In genomic region chr6:41531591-41532582, GRCh38 we compare ENCODE assay signal across 9 cellular contexts. TPM values are rescaled to one million over a fixed set of nuclear protein-coding genes. Genes with fewer than 3 reads are reported as not detected.
DNase-seq lines count a peak whose midpoint lies in the region; ATAC-seq and TF ChIP-seq lines count a peak whose summit lies in the region.
"Had no signal": no experiment of that assay in that cellular context is flagged by ENCODE, and none has a peak within 500 bp of the region (broad histone marks: within the 10 kb centered on the region; RNA-seq: fewer than 3 reads in every experiment).

No MANE protein-coding gene starts in this region.

- H3K9me3 Mint-ChIP-seq in activated T-cell treated with anti-CD3 and anti-CD28 coated beads, Interleukin-2, amount 50 U/mL, for 24 hours, result no peaks in the 10 kb centered on the region
- H3K9me3 Mint-ChIP-seq in stimulated activated naive B cell treated with anti-CD40 and anti-IgM and Interleukin-4, amounts not matched to agents 10 μg/mL and 1 μg/mL and 100 μg/mL, for 72 hours, result no peaks in the 10 kb centered on the region

- peak; percentile 86 for ATAC-seq in HG02610 (IDR thresholded peaks at IDR 0.05; ENCODE audit: unreplicated experiment)
- ATAC-seq in stimulated activated naive B cell treated with anti-CD40 and anti-IgM and Interleukin-4, amounts not matched to agents 10 μg/mL and 1 μg/mL and 100 μg/mL, for 72 hours (replicated peaks), result peak; percentile 93 to 94

- WGBS in stomach, 5 donors, result 35 to 50% (median 37%) methylated on average over 22 of the region's 22 CpGs

- peak overlapping the region in 2 of 5 donors; percentile 4 to 27 for H3K27ac ChIP-seq in stomach

- peaks cover 0 to 29% (median 0%) of the 10 kb centered on the region in 3 donors for H3K27me3 ChIP-seq in stomach

- H3K9me3 ChIP-seq in stomach, result no peaks in the 10 kb centered on the region
- H3K9me3 ChIP-seq: heart right ventricle had no signal

- peak overlapping the region; percentile 78 for H3K4me3 Mint-ChIP-seq in activated T-cell treated with anti-CD3 and anti-CD28 coated beads, Interleukin-2, amount 50 U/mL, for 24 hours
- H3K4me3 Mint-ChIP-seq in stimulated activated naive B cell treated with anti-CD40 and anti-IgM and Interleukin-4, amounts not matched to agents 10 μg/mL and 1 μg/mL and 100 μg/mL, for 72 hours, result peak overlapping the region; percentile 69 to 79

- peaks cover 18 to 56% (median 49%) of the 10 kb centered on the region in 4 donors for H3K4me1 ChIP-seq in stomach

- H3K27ac Mint-ChIP-seq in activated T-cell treated with anti-CD3 and anti-CD28 coated beads, Interleukin-2, amount 50 U/mL, for 24 hours, result peak overlapping the region; percentile 98
- H3K27ac Mint-ChIP-seq in stimulated activated naive B cell treated with anti-CD40 and anti-IgM and Interleukin-4, amounts not matched to agents 10 μg/mL and 1 μg/mL and 100 μg/mL, for 72 hours, result peak overlapping the region; percentile 95

- intact Hi-C loops in stomach (cut with DNase I; ENCODE audit: low total_unique reads), result no loop called here

- H3K36me3 Mint-ChIP-seq in activated T-cell treated with anti-CD3 and anti-CD28 coated beads, Interleukin-2, amount 50 U/mL, for 24 hours (ENCODE audit: low read depth), result no peaks in the 10 kb centered on the region
- peaks cover 0 to 2% of the 10 kb centered on the region in 2 donors for H3K36me3 Mint-ChIP-seq in stimulated activated naive B cell treated with anti-CD40 and anti-IgM and Interleukin-4, amounts not matched to agents 10 μg/mL and 1 μg/mL and 100 μg/mL, for 72 hours

- no peak for TF ChIP-seq POLR2A in stomach (IDR thresholded peaks at IDR 0.05)

- peaks cover 37% of the 10 kb centered on the region for H3K4me1 Mint-ChIP-seq in activated T-cell treated with anti-CD3 and anti-CD28 coated beads, Interleukin-2, amount 50 U/mL, for 24 hours (ENCODE audit: low read depth)
- H3K4me1 Mint-ChIP-seq in stimulated activated naive B cell treated with anti-CD40 and anti-IgM and Interleukin-4, amounts not matched to agents 10 μg/mL and 1 μg/mL and 100 μg/mL, for 72 hours, result peaks cover 40 to 62% of the 10 kb centered on the region in 2 donors

- DNase-seq in NCI-H524 (lab: John Stamatoyannopoulos, UW), result peak; percentile 65 to 92
- no peak for DNase-seq in NCI-H524 treated with DMSO at 0.1 percent for 48 hours (lab: John Stamatoyannopoulos, UW)
- peak; percentile 67 for DNase-seq in NCI-H2171 (lab: John Stamatoyannopoulos, UW)
- DNase-seq in activated T-cell treated with anti-CD3 and anti-CD28 coated beads, Interleukin-2, amount 50 U/mL, for 24 hours, result peak; percentile 87
- peak; percentile 71 for DNase-seq in kidney glomerular epithelial cell (lab: John Stamatoyannopoulos, UW)
- DNase-seq in stimulated activated naive B cell treated with anti-CD40 and anti-IgM and Interleukin-4, amounts not matched to agents 10 μg/mL and 1 μg/mL and 100 μg/mL, for 72 hours, result peak; percentile 80
- DNase-seq in stomach, result no peak
- DNase-seq: heart right ventricle had no signal

- peaks cover 23% of the 10 kb centered on the region for H3K27me3 Mint-ChIP-seq in activated T-cell treated with anti-CD3 and anti-CD28 coated beads, Interleukin-2, amount 50 U/mL, for 24 hours
- H3K27me3 Mint-ChIP-seq in stimulated activated naive B cell treated with anti-CD40 and anti-IgM and Interleukin-4, amounts not matched to agents 10 μg/mL and 1 μg/mL and 100 μg/mL, for 72 hours, result peaks cover 8 to 14% of the 10 kb centered on the region in 2 donors

- no peaks in the 10 kb centered on the region for H3K36me3 ChIP-seq in stomach
- H3K36me3 ChIP-seq: heart right ventricle had no signal

- TF ChIP-seq EP300 in stomach (IDR thresholded peaks at IDR 0.05), result no peak

- no peak for TF ChIP-seq CTCF in stomach (IDR thresholded peaks at IDR 0.05)

- peak overlapping the region in 1 of 4 donors; percentile 27 for H3K4me3 ChIP-seq in stomach

RNA-seq across cellular contexts. Expression of gene FOXP4, which starts 14.3 kb away (rescaled TPM):
- total RNA-seq in stomach, result 10 to 100 TPM in 4 of 5 donors, 1 to 10 TPM in 1; 7.9 to 70.4 (median 40.3) TPM
- 10 to 100 TPM; 14.3 to 33.7 (median 27.6) TPM for polyA plus RNA-seq in stomach

Comparison
In these comparisons a context has a peak if more than half of its experiments do, and no peak if none do; other contexts are left out.
1. DNase-seq: peak in NCI-H524 (2 of 2), NCI-H2171 (single experiment), activated T-cell treated with anti-CD3 and anti-CD28 coated beads, Interleukin-2, amount 50 U/mL, for 24 hours (single experiment), kidney glomerular epithelial cell (single experiment) and stimulated activated naive B cell treated with anti-CD40 and anti-IgM and Interleukin-4, amounts not matched to agents 10 μg/mL and 1 μg/mL and 100 μg/mL, for 72 hours (single experiment); none in NCI-H524 treated with DMSO at 0.1 percent for 48 hours (single experiment) and stomach (single experiment).